Comparison of ENCODE assay signal across 23 cellular contexts in genomic region chr22:35148381-35148780, GRCh38.
"Had no signal": no experiment of that assay in that cellular context is flagged by ENCODE, and none has a peak within 500 bp of the region (broad histone marks: within the 10 kb centered on the region; RNA-seq: fewer than 3 reads in every experiment).

No MANE protein-coding gene starts in this region.

- ATAC-seq: activated T-helper 17 cell treated with anti-CD3 and anti-CD28 coated beads, Interleukin-2, amount 50 U/mL, for 72 hours; T-helper 17 cell had no signal

- DNase-seq: activated B cell treated with CpG ODN at 0.5 μM for 24 hours; activated CD4-positive, alpha-beta memory T cell treated with anti-CD3 and anti-CD28 coated beads for 36 hours; activated CD4-positive, alpha-beta T cell treated with anti-CD3 and anti-CD28 coated beads, Interleukin-2, amount 10 ng/mL, durations not matched to agents 7 days and 5 days; activated CD8-positive, alpha-beta memory T cell treated with anti-CD3 and anti-CD28 coated beads for 24 hours; activated gamma-delta T cell; activated naive CD4-positive, alpha-beta T cell treated with anti-CD3 and anti-CD28 coated beads, Interleukin-2, amount 10 ng/mL, durations not matched to agents 7 days and 5 days; activated naive CD8-positive, alpha-beta T cell treated with anti-CD3 and anti-CD28 coated beads, Interleukin-2, amount 10 ng/mL, durations not matched to agents 7 days and 5 days; activated T-cell treated with anti-CD3 and anti-CD28 coated beads for 4 hours; activated T-cell treated with anti-CD3 and anti-CD28 coated beads, Interleukin-2, amount 50 U/mL, for 48 hours; adrenal gland; anterior cingulate cortex; caudate nucleus; colonic mucosa; NCI-H1105 treated with DMSO at 0.1 percent for 48 hours; NCI-H1436 treated with DMSO at 0.1 percent for 48 hours; NCI-H187; NCI-H2081; NCI-H510A treated with DMSO at 0.1 percent for 48 hours; NCI-H748 treated with DMSO at 0.1 percent for 48 hours; SIG-M5; T-helper 17 cell; T-helper 9 cell had no signal

- H3K4me3 ChIP-seq: adrenal gland, colonic mucosa had no signal

- H3K27me3 ChIP-seq: adrenal gland, colonic mucosa had no signal

- H3K36me3 ChIP-seq: adrenal gland, colonic mucosa had no signal
